ENCODE assay signal across 8 cellular contexts in genomic region chr1:202623476-202623875, GRCh38.
A peak's percentile ranks its signal among the peaks of the same experiment; 100 is the strongest.
DNase-seq lines count a peak whose midpoint lies in the region; ATAC-seq and TF ChIP-seq lines count a peak whose summit lies in the region.
"Not testable (repeated sequence)": the region's sequence is repeated elsewhere in the genome, so short reads cannot be mapped to it uniquely, and the experiment has no call there.

No MANE protein-coding gene starts in this region.

- H3K4me3 Mint-ChIP-seq in neural crest cell = not testable (repeated sequence)

- not testable (repeated sequence) for H3K27me3 Mint-ChIP-seq in neural crest cell (ENCODE audit: low read depth)

- H3K27me3 ChIP-seq in BLaER1; prostate gland (replicated peaks; ENCODE audit: insufficient read depth); thoracic aorta (replicated peaks; ENCODE audit: insufficient read depth): not testable (repeated sequence)

- H3K9ac ChIP-seq in BLaER1 = 0 out of 2 replicates have a peak overlapping the region, but pooled peaks have one; percentile 10

- not testable (repeated sequence) for H3K36me3 Mint-ChIP-seq in neural crest cell (ENCODE audit: low read depth)

- peak; percentile 4; the same call in 2 of the 3 replicates for ATAC-seq in SK-N-SH treated with all-trans-retinoic acid at 6 μM for 48 hours
- not testable (repeated sequence) for ATAC-seq in thoracic aorta (ENCODE audit: insufficient number of reproducible peaks, low FRiP score, low read depth)

- not testable (repeated sequence) for H3K9me3 Mint-ChIP-seq in neural crest cell

- H3K4me3 ChIP-seq in BLaER1; NB4 (ENCODE audit: low read depth, low read length); prostate gland: not testable (repeated sequence)
- peak overlapping the region; percentile 53 for H3K4me3 ChIP-seq in coronary artery
- H3K4me3 ChIP-seq in thoracic aorta = peak overlapping the region; percentile 65

- intact Hi-C loops in cardiac septum (cut with DNase I) = not testable (repeated sequence)
- intact Hi-C loops in prostate gland (cut with DNase I) = loop anchor here (10.0 kb wide), 1 partner anchor 279 kb away; the partner anchor contains the start of genes PPP1R12B and UBE2T

- 50% methylated on average over 12 of the region's 12 CpGs for WGBS in prostate gland

- H3K9me3 ChIP-seq in BLaER1, prostate gland, thoracic aorta: not testable (repeated sequence)

- peak overlapping the region; percentile 67 for H3K27ac Mint-ChIP-seq in neural crest cell (ENCODE audit: unreplicated experiment)

- not testable (repeated sequence) for TF ChIP-seq POLR2A in NB4 (IDR thresholded peaks at IDR 0.05; ENCODE audit: extremely low read depth, insufficient read length); prostate gland (IDR thresholded peaks at IDR 0.05)

- H3K36me3 ChIP-seq in BLaER1, prostate gland, thoracic aorta: not testable (repeated sequence)

- H3K4me1 ChIP-seq in BLaER1 = peaks cover 70% of the 10 kb centered on the region
- not testable (repeated sequence) for H3K4me1 ChIP-seq in prostate gland (replicated peaks)
- peaks cover 12 to 43% of the 10 kb centered on the region in 2 donors for H3K4me1 ChIP-seq in thoracic aorta (ENCODE audit: control insufficient read depth in 1 of 2, low read depth in 2 of 2)

- peaks cover 14% of the 10 kb centered on the region for H4K20me1 ChIP-seq in BLaER1

- H3K27ac ChIP-seq in BLaER1 (0 out of 2 replicates have a peak overlapping the region, but pooled peaks have one; percentile 9), coronary artery (peak overlapping the region; percentile 64 to 74), prostate gland (peak overlapping the region; percentile 27 to 42), thoracic aorta (peak overlapping the region in 1 of 2 donors; percentile 62)

- not testable (repeated sequence) for TF ChIP-seq CTCF in NB4 (IDR thresholded peaks at IDR 0.05; ENCODE audit: low read depth, low read length); coronary artery (IDR thresholded peaks at IDR 0.05); neural crest cell (conservative IDR thresholded peaks at IDR 0.05); prostate gland (IDR thresholded peaks at IDR 0.05); thoracic aorta (IDR thresholded peaks at IDR 0.05)

- H3K4me2 ChIP-seq in BLaER1 = peak overlapping the region; percentile 84

- peak; percentile 59 for DNase-seq in NB4 (ENCODE audit: low read depth)
- not testable (repeated sequence) for DNase-seq in coronary artery (ENCODE audit: low spot score); neural crest cell (ENCODE audit: low read depth, low spot score); prostate gland (ENCODE audit: low spot score); thoracic aorta (ENCODE audit: low spot score)
- DNase-seq in cardiac septum (ENCODE audit: low spot score) = peak; percentile 61

- H3K4me1 Mint-ChIP-seq in neural crest cell = peaks cover 10% of the 10 kb centered on the region
